Comparison of ENCODE assay signal across 9 cellular contexts in genomic region chr12:42372154-42372791, GRCh38. TPM values are rescaled to one million over a fixed set of nuclear protein-coding genes. Genes with fewer than 3 reads are reported as not detected.
DNase-seq lines count a peak whose midpoint lies in the region; ATAC-seq and FAIRE-seq lines count a peak whose summit lies in the region.
"Had no signal": no experiment of that assay in that cellular context is flagged by ENCODE, and none has a peak within 500 bp of the region (broad histone marks: within the 10 kb centered on the region; RNA-seq: fewer than 3 reads in every experiment).

No MANE protein-coding gene starts in this region.

- intact Hi-C loops in left ventricle myocardium superior (cut with micrococcal nuclease) = no loop called here

- no peak for FAIRE-seq in small intestine (lab: Jason Lieb, UNC)

- H3K36me3 ChIP-seq in small intestine (ENCODE audit: control insufficient read depth in 2 of 2, insufficient read depth in 2 of 2, low read length in 2 of 2) = peaks cover 0 to 2% of the 10 kb centered on the region in 2 donors

- 85 to 94% (median 88%) methylated on average over 2 of the region's 2 CpGs for WGBS in small intestine, 3 donors

- DNase-seq in DMS79 treated with DMSO at 0.1 percent for 48 hours (lab: John Stamatoyannopoulos, UW) = peak; percentile 9
- DNase-seq in DMS79 (lab: John Stamatoyannopoulos, UW) = no peak
- peak; percentile 26 for DNase-seq in NCI-H2196 treated with DMSO at 0.1 percent for 48 hours (lab: John Stamatoyannopoulos, UW; ENCODE audit: unreplicated experiment)
- DNase-seq in activated naive CD8-positive, alpha-beta T cell treated with anti-CD3 and anti-CD28 coated beads for 36 hours = peak; percentile 7
- DNase-seq in left ventricle myocardium superior = no peak
- peak; percentile 59 for DNase-seq in small intestine

- no peak overlapping the region for H3K27ac Mint-ChIP-seq in activated naive CD8-positive, alpha-beta T cell treated with anti-CD3 and anti-CD28 coated beads for 36 hours

- no peaks in the 10 kb centered on the region for H3K4me1 ChIP-seq in small intestine (ENCODE audit: control insufficient read depth in 2 of 2, insufficient read depth in 1 of 2, low read depth in 1 of 2, low read length in 1 of 2)
- H3K4me1 ChIP-seq: BLaER1 had no signal

- no peaks in the 10 kb centered on the region for H3K9me3 Mint-ChIP-seq in activated naive CD8-positive, alpha-beta T cell treated with anti-CD3 and anti-CD28 coated beads for 36 hours

- no peak overlapping the region for H3K4me3 ChIP-seq in small intestine (ENCODE audit: low read depth in 1 of 2, low read length in 2 of 2)
- H3K4me3 ChIP-seq: BLaER1 had no signal

- peaks cover 2% of the 10 kb centered on the region for H3K4me1 Mint-ChIP-seq in activated naive CD8-positive, alpha-beta T cell treated with anti-CD3 and anti-CD28 coated beads for 36 hours

- H3K27ac ChIP-seq in small intestine (ENCODE audit: low read depth in 1 of 2, low read length in 1 of 2) = no peak overlapping the region
- H3K27ac ChIP-seq: BLaER1 had no signal

- H3K4me3 Mint-ChIP-seq in activated naive CD8-positive, alpha-beta T cell treated with anti-CD3 and anti-CD28 coated beads for 36 hours = no peak overlapping the region

- H3K27me3 ChIP-seq in small intestine (ENCODE audit: control insufficient read depth in 2 of 2, insufficient read depth in 2 of 2, low read length in 2 of 2) = no peaks in the 10 kb centered on the region
- H3K27me3 ChIP-seq: BLaER1 had no signal

- peak; percentile 93 for ATAC-seq in GM19452 (IDR thresholded peaks at IDR 0.05; ENCODE audit: unreplicated experiment)
- peak; percentile 93 for ATAC-seq in HG03354 (IDR thresholded peaks at IDR 0.05; ENCODE audit: poor library complexity, severe bottlenecking, unreplicated experiment)
- peak; percentile 71 for ATAC-seq in left ventricle myocardium superior

- peaks cover 8% of the 10 kb centered on the region for H3K36me3 Mint-ChIP-seq in activated naive CD8-positive, alpha-beta T cell treated with anti-CD3 and anti-CD28 coated beads for 36 hours

- no peaks in the 10 kb centered on the region for H3K27me3 Mint-ChIP-seq in activated naive CD8-positive, alpha-beta T cell treated with anti-CD3 and anti-CD28 coated beads for 36 hours

- no peaks in the 10 kb centered on the region for H3K9me3 ChIP-seq in small intestine (ENCODE audit: control insufficient read depth, low read depth)
- H3K9me3 ChIP-seq: BLaER1 had no signal

RNA-seq across cellular contexts. Expression of gene PPHLN1, which starts 46.3 kb away (rescaled TPM):
- 10 to 100 TPM; 81.2 to 81.6 TPM for total RNA-seq in activated naive CD8-positive, alpha-beta T cell treated with anti-CD3 and anti-CD28 coated beads for 36 hours
- 27.8 TPM for total RNA-seq in left ventricle myocardium superior
- 10 to 100 TPM; 25.7 to 30.6 (median 27.0) TPM for polyA plus RNA-seq in small intestine

RNA-seq across cellular contexts. Expression of gene ZCRB1, which starts 46.4 kb away (rescaled TPM):
- 10 to 100 TPM; 74.2 to 78.3 TPM for total RNA-seq in activated naive CD8-positive, alpha-beta T cell treated with anti-CD3 and anti-CD28 coated beads for 36 hours
- 58.6 TPM for total RNA-seq in left ventricle myocardium superior
- polyA plus RNA-seq in small intestine = 10 to 100 TPM; 29.7 to 36.5 (median 34.0) TPM

Comparison
In these comparisons a context has a peak if more than half of its experiments do, and no peak if none do; other contexts are left out.
1. DNase-seq: peak in DMS79 treated with DMSO at 0.1 percent for 48 hours (single experiment), NCI-H2196 treated with DMSO at 0.1 percent for 48 hours (single experiment), activated naive CD8-positive, alpha-beta T cell treated with anti-CD3 and anti-CD28 coated beads for 36 hours (single experiment) and small intestine (single experiment); none in DMS79 (single experiment) and left ventricle myocardium superior (single experiment).
2. Peak in every context shown above with its lines, with median percentiles within 50 percentile points of each other: ATAC-seq.